16 cellular contexts compared by ENCODE assay signal in genomic region chr3:174581551-174581950, GRCh38.
"Had no signal": no experiment of that assay in that cellular context is flagged by ENCODE, and none has a peak within 500 bp of the region (broad histone marks: within the 10 kb centered on the region; RNA-seq: fewer than 3 reads in every experiment).

No MANE protein-coding gene starts in this region.

- H3K4me3 ChIP-seq: colonic mucosa, esophagus muscularis mucosa, lower lobe of right lung had no signal

- H3K4me1 ChIP-seq: colonic mucosa, esophagus muscularis mucosa, lower lobe of right lung had no signal

- H3K9me3 ChIP-seq: colonic mucosa, esophagus muscularis mucosa, lower lobe of right lung had no signal

- ATAC-seq: activated CD8-positive, alpha-beta memory T cell treated with anti-CD3 and anti-CD28 coated beads, Interleukin-2, amount 10 ng/mL, durations not matched to agents 7 days and 5 days; left cardiac atrium; lower lobe of right lung; stimulated activated effector memory CD8-positive, alpha-beta T cell treated with anti-CD3 and anti-CD28 coated beads, Interleukin-12 subunit alpha, Interleukin-12 subunit beta, amount 100 ng/mL, for 72 hours had no signal

- DNase-seq: activated CD4-positive, alpha-beta T cell treated with anti-CD3 and anti-CD28 coated beads, Interleukin-2, amount 50 U/mL, for 4 hours; activated CD4-positive, CD25-positive, alpha-beta regulatory T cell treated with anti-CD3 and anti-CD28 coated beads, Interleukin-2, amount 50 U/mL, for 72 hours; activated CD8-positive, alpha-beta memory T cell treated with anti-CD3 and anti-CD28 coated beads, Interleukin-2, amount 10 ng/mL, durations not matched to agents 7 days and 5 days; activated naive CD4-positive, alpha-beta T cell treated with anti-CD3 and anti-CD28 coated beads, Interleukin-2, amount 50 U/mL, for 16 hours; activated T-cell treated with anti-CD3 and anti-CD28 coated beads, Interleukin-2, amount 50 U/mL, for 1 hour; caudate nucleus; colonic mucosa; foreskin melanocyte; immature natural killer cell; left cardiac atrium; lower lobe of right lung; nephron progenitor cell; occipital lobe; T-helper 9 cell had no signal

- H3K27ac ChIP-seq: colonic mucosa, esophagus muscularis mucosa, lower lobe of right lung had no signal

- H3K36me3 ChIP-seq: colonic mucosa, esophagus muscularis mucosa, lower lobe of right lung had no signal

- H3K27me3 ChIP-seq: colonic mucosa, esophagus muscularis mucosa had no signal
